ENCODE assay signal across 1 cellular context in genomic region chr3:71111784-71112440, GRCh38.
TF ChIP-seq lines count a peak whose summit lies in the region.

No MANE protein-coding gene starts in this region.

TF ChIP-seq in GM23338, 12 proteins besides CTCF, POLR2A, EP300 and RAD21 (continued from another document):
- TF ChIP-seq ZNF462 (CRISPR knock-in tag; IDR thresholded peaks at IDR 0.05) (no peak), NANOG (IDR thresholded peaks at IDR 0.05; ENCODE audit: borderline replicate concordance) (no peak), ETS1 (IDR thresholded peaks at IDR 0.05) (no peak)
